In the genomic region with DNA sequence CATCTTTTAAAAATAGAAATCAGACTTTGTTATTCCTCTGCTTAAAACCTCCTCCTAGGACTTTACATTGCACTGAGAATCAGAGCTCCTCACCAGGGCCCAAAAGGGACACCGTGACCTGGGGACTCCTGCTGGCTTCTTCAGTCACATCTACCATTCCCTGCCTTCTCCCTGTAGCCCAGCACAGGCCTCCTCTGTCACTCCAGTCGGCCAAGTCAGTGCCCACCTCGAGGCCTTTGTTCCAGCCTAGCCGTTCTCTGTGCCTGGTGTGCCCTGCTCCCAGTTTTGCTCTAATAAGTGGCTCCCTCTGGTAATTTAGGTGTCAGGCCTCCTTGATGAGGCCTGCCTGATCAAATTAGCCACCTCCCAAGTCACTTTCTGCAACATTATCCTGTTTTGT, we compare ENCODE assay signal across 13 cellular contexts.
"Had no signal": no experiment of that assay in that cellular context is flagged by ENCODE, and none has a peak within 500 bp of the region (broad histone marks: within the 10 kb centered on the region; RNA-seq: fewer than 3 reads in every experiment).

No MANE protein-coding gene starts in this region.

- H3K4me3 ChIP-seq: colonic mucosa, lung, smooth muscle cell had no signal

- H3K4me1 ChIP-seq: colonic mucosa had no signal

- H3K27me3 ChIP-seq: colonic mucosa had no signal

- H3K27me3 Mint-ChIP-seq: naive thymus-derived CD4-positive, alpha-beta T cell; T-cell had no signal

- H3K27ac ChIP-seq: colonic mucosa, WERI-Rb-1 had no signal

- H3K4me3 Mint-ChIP-seq: activated CD8-positive, alpha-beta T cell treated with anti-CD3 and anti-CD28 coated beads, Interleukin-2, amount 10 ng/mL, durations not matched to agents 7 days and 5 days; naive thymus-derived CD4-positive, alpha-beta T cell; T-cell had no signal

- H3K36me3 ChIP-seq: colonic mucosa, WERI-Rb-1 had no signal

- ATAC-seq: activated CD8-positive, alpha-beta T cell treated with anti-CD3 and anti-CD28 coated beads, Interleukin-2, amount 10 ng/mL, durations not matched to agents 7 days and 5 days; naive thymus-derived CD4-positive, alpha-beta T cell; T-cell had no signal

- H3K9me3 ChIP-seq: colonic mucosa had no signal

- H3K27ac Mint-ChIP-seq: activated CD8-positive, alpha-beta T cell treated with anti-CD3 and anti-CD28 coated beads, Interleukin-2, amount 10 ng/mL, durations not matched to agents 7 days and 5 days; T-cell had no signal

- DNase-seq: activated CD4-positive, alpha-beta T cell treated with anti-CD3 and anti-CD28 coated beads for 4 hours; activated CD8-positive, alpha-beta T cell treated with anti-CD3 and anti-CD28 coated beads, Interleukin-2, amount 10 ng/mL, durations not matched to agents 7 days and 5 days; activated naive CD4-positive, alpha-beta T cell treated with Interleukin-2 at 50 U/mL for 16 hours; caudate nucleus; colonic mucosa; hippocampal formation; naive thymus-derived CD4-positive, alpha-beta T cell; substantia nigra; T-cell; T1000; WERI-Rb-1 had no signal
